ENCODE assay signal across 8 cellular contexts in the genomic region with DNA sequence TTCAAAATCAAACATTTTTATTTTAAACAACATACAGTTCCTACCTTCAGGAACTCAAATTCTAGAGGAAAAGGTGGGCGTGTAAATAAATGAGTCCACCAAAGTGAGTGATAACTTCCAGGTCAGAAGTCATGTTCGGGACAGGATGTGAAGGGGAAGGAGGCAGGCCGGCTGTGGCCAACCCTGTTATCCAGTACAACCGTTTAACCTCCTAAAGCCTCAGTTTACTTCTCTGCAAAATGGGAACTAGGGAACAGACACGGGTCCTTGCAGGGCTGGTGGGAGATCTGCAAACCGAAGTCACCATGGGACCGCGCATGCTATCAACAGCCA. TPM values are rescaled to one million over a fixed set of nuclear protein-coding genes. Genes with fewer than 3 reads are reported as not detected.
DNase-seq lines count a peak whose midpoint lies in the region; ATAC-seq and TF ChIP-seq lines count a peak whose summit lies in the region.

No MANE protein-coding gene starts in this region.

- WGBS in prostate gland, result under 1% methylated on average over 8 of the region's 8 CpGs

- intact Hi-C loops in prostate gland (cut with DNase I), result loop anchor here (5.0 kb wide), 2 partner anchors 180 to 200 kb away; a partner anchor contains a TSS

- H3K4me1 Mint-ChIP-seq in activated naive CD4-positive, alpha-beta T cell treated with anti-CD3 and anti-CD28 coated beads, Interleukin-2, amount 10 ng/mL, durations not matched to agents 7 days and 5 days, result peaks cover 55% of the 10 kb centered on the region
- peaks cover 41% of the 10 kb centered on the region for H3K4me1 Mint-ChIP-seq in activated CD8-positive, alpha-beta T cell treated with anti-CD3 and anti-CD28 coated beads, Interleukin-2, amount 10 ng/mL, durations not matched to agents 7 days and 5 days (ENCODE audit: low read depth)

- H3K36me3 Mint-ChIP-seq in activated naive CD4-positive, alpha-beta T cell treated with anti-CD3 and anti-CD28 coated beads, Interleukin-2, amount 10 ng/mL, durations not matched to agents 7 days and 5 days, result peaks cover 18% of the 10 kb centered on the region
- peaks cover 20% of the 10 kb centered on the region for H3K36me3 Mint-ChIP-seq in activated CD8-positive, alpha-beta T cell treated with anti-CD3 and anti-CD28 coated beads, Interleukin-2, amount 10 ng/mL, durations not matched to agents 7 days and 5 days (ENCODE audit: low read depth)

- peak; percentile 14 for ATAC-seq in HG02610 (IDR thresholded peaks at IDR 0.05; ENCODE audit: unreplicated experiment)
- ATAC-seq in activated CD8-positive, alpha-beta T cell treated with anti-CD3 and anti-CD28 coated beads, Interleukin-2, amount 10 ng/mL, durations not matched to agents 7 days and 5 days, result peak; percentile 25

- CTCF ChIA-PET in activated naive CD4-positive, alpha-beta T cell treated with anti-CD3 and anti-CD28 coated beads, Interleukin-2, amount 10 ng/mL, durations not matched to agents 7 days and 5 days (lab: Charles Lee), result no interaction called here
- CTCF ChIA-PET in activated CD8-positive, alpha-beta T cell treated with anti-CD3 and anti-CD28 coated beads, Interleukin-2, amount 10 ng/mL, durations not matched to agents 7 days and 5 days (lab: Charles Lee), result interaction anchor here (1.4 kb wide), 1 partner anchor 275 kb away, joined by 3 read pairs; no protein-coding TSS in a partner anchor

- H3K4me1 ChIP-seq in prostate gland (replicated peaks), result no peaks in the 10 kb centered on the region

- peak overlapping the region; percentile 98 for H3K27ac Mint-ChIP-seq in activated naive CD4-positive, alpha-beta T cell treated with anti-CD3 and anti-CD28 coated beads, Interleukin-2, amount 10 ng/mL, durations not matched to agents 7 days and 5 days
- H3K27ac Mint-ChIP-seq in activated CD8-positive, alpha-beta T cell treated with anti-CD3 and anti-CD28 coated beads, Interleukin-2, amount 10 ng/mL, durations not matched to agents 7 days and 5 days, result peak overlapping the region; percentile 98

- peak overlapping the region; percentile 94 for H3K4me3 Mint-ChIP-seq in activated naive CD4-positive, alpha-beta T cell treated with anti-CD3 and anti-CD28 coated beads, Interleukin-2, amount 10 ng/mL, durations not matched to agents 7 days and 5 days
- peak overlapping the region; percentile 96 for H3K4me3 Mint-ChIP-seq in activated CD8-positive, alpha-beta T cell treated with anti-CD3 and anti-CD28 coated beads, Interleukin-2, amount 10 ng/mL, durations not matched to agents 7 days and 5 days

- H3K36me3 ChIP-seq in prostate gland, result no peaks in the 10 kb centered on the region

- peak; percentile 61 for DNase-seq in activated naive CD4-positive, alpha-beta T cell treated with anti-CD3 and anti-CD28 coated beads, Interleukin-2, amount 10 ng/mL, durations not matched to agents 7 days and 5 days
- no peak for DNase-seq in activated naive CD4-positive, alpha-beta T cell treated with Interleukin-2 at 50 U/mL for 16 hours
- DNase-seq in NAMALWA (ENCODE audit: low spot score), result peak; percentile 68
- DNase-seq in activated CD8-positive, alpha-beta T cell treated with anti-CD3 and anti-CD28 coated beads, Interleukin-2, amount 10 ng/mL, durations not matched to agents 7 days and 5 days, result peak; percentile 66
- DNase-seq in glomerular visceral epithelial cell (ENCODE audit: extremely low spot score), result peak; percentile 32
- no peak for DNase-seq in prostate gland (ENCODE audit: low spot score)
- no peak for DNase-seq in anterior cingulate cortex (lab: John Stamatoyannopoulos, UW)

- H3K27me3 Mint-ChIP-seq in activated naive CD4-positive, alpha-beta T cell treated with anti-CD3 and anti-CD28 coated beads, Interleukin-2, amount 10 ng/mL, durations not matched to agents 7 days and 5 days, result no peaks in the 10 kb centered on the region
- no peaks in the 10 kb centered on the region for H3K27me3 Mint-ChIP-seq in activated CD8-positive, alpha-beta T cell treated with anti-CD3 and anti-CD28 coated beads, Interleukin-2, amount 10 ng/mL, durations not matched to agents 7 days and 5 days (ENCODE audit: low read depth)

- no peaks in the 10 kb centered on the region for H3K27me3 ChIP-seq in prostate gland (replicated peaks; ENCODE audit: insufficient read depth)

- peak overlapping the region; percentile 57 to 73 for H3K4me3 ChIP-seq in prostate gland

- no peaks in the 10 kb centered on the region for H3K9me3 ChIP-seq in prostate gland

- TF ChIP-seq CTCF in prostate gland (IDR thresholded peaks at IDR 0.05), result no peak

- peak overlapping the region; percentile 86 to 91 for H3K27ac ChIP-seq in prostate gland

- POLR2A ChIA-PET in activated CD8-positive, alpha-beta T cell treated with anti-CD3 and anti-CD28 coated beads, Interleukin-2, amount 10 ng/mL, durations not matched to agents 7 days and 5 days (lab: Charles Lee), result interaction anchor here (0.6 to 1.6 kb wide), 4 partner anchors 181 to 276 kb away, joined by 3 to 11 read pairs (median 3); a partner anchor contains a TSS

- H3K9me3 Mint-ChIP-seq in activated naive CD4-positive, alpha-beta T cell treated with anti-CD3 and anti-CD28 coated beads, Interleukin-2, amount 10 ng/mL, durations not matched to agents 7 days and 5 days, result peaks cover 2% of the 10 kb centered on the region
- no peaks in the 10 kb centered on the region for H3K9me3 Mint-ChIP-seq in activated CD8-positive, alpha-beta T cell treated with anti-CD3 and anti-CD28 coated beads, Interleukin-2, amount 10 ng/mL, durations not matched to agents 7 days and 5 days (ENCODE audit: insufficient read depth)

- no peak for TF ChIP-seq POLR2A in prostate gland (IDR thresholded peaks at IDR 0.05)

RNA-seq across cellular contexts. Expression of a gene that starts 0.4 kb away (rescaled TPM):
- 10 to 100 TPM; 38.9 to 41.4 TPM for total RNA-seq in activated CD8-positive, alpha-beta T cell treated with anti-CD3 and anti-CD28 coated beads, Interleukin-2, amount 10 ng/mL, durations not matched to agents 7 days and 5 days
- total RNA-seq in prostate gland, result 10 to 100 TPM; 30.0 to 52.3 TPM

RNA-seq across cellular contexts. Expression of a gene that starts 2.2 kb away (rescaled TPM):
- 10 to 100 TPM; 86.2 to 88.4 TPM for total RNA-seq in activated CD8-positive, alpha-beta T cell treated with anti-CD3 and anti-CD28 coated beads, Interleukin-2, amount 10 ng/mL, durations not matched to agents 7 days and 5 days
- total RNA-seq in prostate gland, result 100 to 1,000 TPM; 114 to 128 TPM

Comparison
In these comparisons a context has a peak if more than half of its experiments do, and no peak if none do; other contexts are left out.
1. DNase-seq: peak in activated naive CD4-positive, alpha-beta T cell treated with anti-CD3 and anti-CD28 coated beads, Interleukin-2, amount 10 ng/mL, durations not matched to agents 7 days and 5 days (single experiment), NAMALWA (single experiment), activated CD8-positive, alpha-beta T cell treated with anti-CD3 and anti-CD28 coated beads, Interleukin-2, amount 10 ng/mL, durations not matched to agents 7 days and 5 days (single experiment) and glomerular visceral epithelial cell (single experiment); none in activated naive CD4-positive, alpha-beta T cell treated with Interleukin-2 at 50 U/mL for 16 hours (single experiment), prostate gland (single experiment) and anterior cingulate cortex (0 of 58).